16 cellular contexts compared by ENCODE assay signal in genomic region chr1:193533883-193534282, GRCh38.
A peak's percentile ranks its signal among the peaks of the same experiment; 100 is the strongest.
DNase-seq lines count a peak whose midpoint lies in the region; ATAC-seq lines count a peak whose summit lies in the region.
"Had no signal": no experiment of that assay in that cellular context is flagged by ENCODE, and none has a peak within 500 bp of the region (broad histone marks: within the 10 kb centered on the region; RNA-seq: fewer than 3 reads in every experiment).

No MANE protein-coding gene starts in this region.

- H3K9me3 ChIP-seq in neuronal stem cell (replicated peaks in 1 of 2; ENCODE audit: control insufficient read depth in 2 of 2, insufficient read depth in 1 of 2, low read depth in 1 of 2, low read length in 2 of 2) = no peaks in the 10 kb centered on the region

- H3K14ac ChIP-seq in neuronal stem cell (ENCODE audit: low read length) = no peak overlapping the region

- no peaks in the 10 kb centered on the region for H3K79me1 ChIP-seq in neuronal stem cell (ENCODE audit: low read depth, low read length)

- H3K36me3 Mint-ChIP-seq in activated naive CD4-positive, alpha-beta T cell treated with anti-CD3 and anti-CD28 coated beads, Interleukin-2, amount 50 U/mL, for 72 hours = peaks cover 11% of the 10 kb centered on the region in 2 donors

- H3K23ac ChIP-seq in neuronal stem cell (ENCODE audit: low read depth, low read length, poor library complexity) = no peak overlapping the region

- no peak overlapping the region for H2BK15ac ChIP-seq in neuronal stem cell (ENCODE audit: low read length)

- H3K4me2 ChIP-seq in neuronal stem cell (ENCODE audit: insufficient read depth, low read length, poor library complexity, severe bottlenecking) = no peak overlapping the region
- H3K4me2 ChIP-seq: KMS-11 had no signal

- H3K27ac ChIP-seq in angular gyrus (ENCODE audit: low read depth, low read length) = peak overlapping the region; percentile 50
- H3K27ac ChIP-seq in neuronal stem cell (replicated peaks; ENCODE audit: low read length) = no peak overlapping the region
- H3K27ac ChIP-seq: KMS-11 had no signal

- no peak overlapping the region for H3K9ac ChIP-seq in neuronal stem cell (ENCODE audit: low read depth, low read length, poor library complexity)
- H3K9ac ChIP-seq: KMS-11 had no signal

- H4K91ac ChIP-seq in neuronal stem cell (ENCODE audit: low read depth, low read length, poor library complexity) = no peak overlapping the region

- H3K27ac Mint-ChIP-seq in activated naive CD4-positive, alpha-beta T cell treated with anti-CD3 and anti-CD28 coated beads, Interleukin-2, amount 50 U/mL, for 72 hours = no peak overlapping the region
- H3K27ac Mint-ChIP-seq: B cell; T-helper 1 cell treated with Interleukin-12 subunit alpha and Interleukin-12 subunit beta and Interleukin-4 antibody, amounts not matched to agents 30 μg/mL and 1 μg/mL, for 36 hours had no signal

- H3K36me3 ChIP-seq in neuronal stem cell (replicated peaks in 1 of 2; ENCODE audit: control insufficient read depth in 2 of 2, insufficient read depth in 2 of 2, low read length in 2 of 2) = no peaks in the 10 kb centered on the region

- H3K4me1 ChIP-seq in neuronal stem cell (ENCODE audit: control insufficient read depth in 2 of 2, insufficient read depth in 1 of 2, low read depth in 1 of 2, low read length in 2 of 2) = no peaks in the 10 kb centered on the region

- no peak overlapping the region for H3K4me3 ChIP-seq in neuronal stem cell (ENCODE audit: low read length in 2 of 2)

- no CpG with 5 or more reads among the region's 5 CpGs for WGBS in neuronal stem cell (ENCODE audit: extremely low coverage in 2 of 2, insufficient read length in 2 of 2, insufficient replicate concordance in 1 of 2), 2 donors

- no peak overlapping the region for H3K4ac ChIP-seq in neuronal stem cell (ENCODE audit: low read length)

- H3K27me3 ChIP-seq in neuronal stem cell (ENCODE audit: control insufficient read depth in 3 of 3, insufficient read depth in 3 of 3, low read depth in 1 of 3, low read length in 3 of 3) = no peaks in the 10 kb centered on the region

- H2BK12ac ChIP-seq in neuronal stem cell (ENCODE audit: low read length) = no peak overlapping the region

- no peak overlapping the region for H2AK5ac ChIP-seq in neuronal stem cell (ENCODE audit: low read depth, low read length)

- DNase-seq in DMS 273 treated with DMSO at 0.1 percent for 48 hours (lab: John Stamatoyannopoulos, UW) = peak; percentile 1
- peak; percentile 82 to 95 for DNase-seq in NCI-H446 (lab: John Stamatoyannopoulos, UW)
- DNase-seq in neuronal stem cell (ENCODE audit: low spot score) = no peak
- no peak for DNase-seq in CD1c-positive myeloid dendritic cell (ENCODE audit: extremely low spot score)
- DNase-seq in activated naive CD4-positive, alpha-beta T cell treated with anti-CD3 and anti-CD28 coated beads, Interleukin-2, amount 50 U/mL, for 72 hours (ENCODE audit: low spot score in 2 of 2) = no peak
- DNase-seq: ACHN; CD4-positive, alpha-beta memory T cell; GF-D8; NCI-H1092 treated with DMSO at 0.1 percent for 48 hours; NCI-H2081 treated with DMSO at 0.1 percent for 48 hours; SHP77 treated with DMSO at 0.1 percent for 48 hours had no signal

- no peak for ATAC-seq in activated naive CD4-positive, alpha-beta T cell treated with anti-CD3 and anti-CD28 coated beads, Interleukin-2, amount 50 U/mL, for 72 hours
- no peak for ATAC-seq in GM19023 (IDR thresholded peaks at IDR 0.05; ENCODE audit: unreplicated experiment)

- no peak overlapping the region for H4K8ac ChIP-seq in neuronal stem cell (ENCODE audit: low read depth, low read length)

- no peak overlapping the region for H3K18ac ChIP-seq in neuronal stem cell (ENCODE audit: low read length)

- H3K9me3 Mint-ChIP-seq in activated naive CD4-positive, alpha-beta T cell treated with anti-CD3 and anti-CD28 coated beads, Interleukin-2, amount 50 U/mL, for 72 hours = peaks cover 14 to 24% of the 10 kb centered on the region in 2 donors

- no peak overlapping the region for H2BK120ac ChIP-seq in neuronal stem cell (ENCODE audit: low read depth, low read length)

- no peak overlapping the region for H2BK5ac ChIP-seq in neuronal stem cell (ENCODE audit: low read length)

- peak overlapping the region; percentile 31 for H2AFZ ChIP-seq in neuronal stem cell (ENCODE audit: low read length)

Comparison
In these comparisons a context has a peak if more than half of its experiments do, and no peak if none do; other contexts are left out.
1. DNase-seq: peak in DMS 273 treated with DMSO at 0.1 percent for 48 hours (single experiment) and NCI-H446 (2 of 2); none in neuronal stem cell (single experiment), CD1c-positive myeloid dendritic cell (single experiment) and activated naive CD4-positive, alpha-beta T cell treated with anti-CD3 and anti-CD28 coated beads, Interleukin-2, amount 50 U/mL, for 72 hours (0 of 2).